ENCODE assay signal across 15 cellular contexts in genomic region chr15:66481107-66481856, GRCh38. TPM values are rescaled to one million over a fixed set of nuclear protein-coding genes. Genes with fewer than 3 reads are reported as not detected.
DNase-seq lines count a peak whose midpoint lies in the region; ATAC-seq and TF ChIP-seq lines count a peak whose summit lies in the region.
"Had no signal": no experiment of that assay in that cellular context is flagged by ENCODE, and none has a peak within 500 bp of the region (broad histone marks: within the 10 kb centered on the region; RNA-seq: fewer than 3 reads in every experiment).

No MANE protein-coding gene starts in this region.

- no peaks in the 10 kb centered on the region for H3K27me3 Mint-ChIP-seq in activated T-helper 17 cell treated with anti-CD3 and anti-CD28 coated beads, Interleukin-2, amount 50 U/mL, for 72 hours
- H3K27me3 Mint-ChIP-seq: dendritic cell treated with granulocyte-macrophage colony-stimulating factor and Interleukin-4, amounts not matched to agents 40 ng/mL and 50 ng/mL, for 4 days had no signal

- H3K4me1 Mint-ChIP-seq in activated T-helper 17 cell treated with anti-CD3 and anti-CD28 coated beads, Interleukin-2, amount 50 U/mL, for 72 hours, result peaks cover 23% of the 10 kb centered on the region

- intact Hi-C loops in sciatic nerve (cut with DNase I), result no loop called here

- H3K27ac Mint-ChIP-seq in activated T-helper 17 cell treated with anti-CD3 and anti-CD28 coated beads, Interleukin-2, amount 50 U/mL, for 72 hours, result peak overlapping the region; percentile 80

- TF ChIP-seq CTCF in C4-2B (conservative IDR thresholded peaks at IDR 0.05) (no peak), GM20000 (IDR thresholded peaks at IDR 0.05; ENCODE audit: extremely low read depth, missing control alignments) (no peak), foreskin fibroblast (IDR thresholded peaks at IDR 0.05; ENCODE audit: low read depth, low read length) (no peak)

- no peak for ATAC-seq in activated T-helper 17 cell treated with anti-CD3 and anti-CD28 coated beads, Interleukin-2, amount 50 U/mL, for 72 hours (replicated peaks)
- ATAC-seq in HG02610 (IDR thresholded peaks at IDR 0.05; ENCODE audit: unreplicated experiment), result no peak
- ATAC-seq in sciatic nerve, result no peak

- H3K36me3 Mint-ChIP-seq in activated T-helper 17 cell treated with anti-CD3 and anti-CD28 coated beads, Interleukin-2, amount 50 U/mL, for 72 hours (ENCODE audit: low read depth), result peaks cover 67% of the 10 kb centered on the region

- DNase-seq in HPDE6-E6E7 (ENCODE audit: extremely low spot score) (peak; percentile 87), islet precursor cell (peak; percentile 90), GM20000 (ENCODE audit: low spot score) (no peak), foreskin fibroblast (no peak), sciatic nerve (ENCODE audit: low spot score) (no peak)
- DNase-seq: DMS 273 treated with DMSO at 0.1 percent for 48 hours, NCI-H2029, NCI-H774, SHP77, upper lobe of right lung had no signal

- no peaks in the 10 kb centered on the region for H3K9me3 Mint-ChIP-seq in activated T-helper 17 cell treated with anti-CD3 and anti-CD28 coated beads, Interleukin-2, amount 50 U/mL, for 72 hours
- H3K9me3 Mint-ChIP-seq: dendritic cell treated with granulocyte-macrophage colony-stimulating factor and Interleukin-4, amounts not matched to agents 40 ng/mL and 50 ng/mL, for 4 days had no signal

- H3K4me3 Mint-ChIP-seq in activated T-helper 17 cell treated with anti-CD3 and anti-CD28 coated beads, Interleukin-2, amount 50 U/mL, for 72 hours, result no peak overlapping the region
- H3K4me3 Mint-ChIP-seq: dendritic cell treated with granulocyte-macrophage colony-stimulating factor and Interleukin-4, amounts not matched to agents 40 ng/mL and 50 ng/mL, for 4 days had no signal

- H3K4me3 ChIP-seq in foreskin fibroblast (ENCODE audit: low read depth in 1 of 2, low read length in 2 of 2), result no peak overlapping the region
- H3K4me3 ChIP-seq: upper lobe of right lung had no signal

- H3K27ac ChIP-seq in C4-2B, result peak overlapping the region; percentile 63; the same call in 1 of the 2 replicates
- H3K27ac ChIP-seq: parathyroid adenoma, upper lobe of right lung had no signal

RNA-seq across cellular contexts. Expression of gene SNAPC5, which starts 16.3 kb away (rescaled TPM):
- 10 to 100 TPM; 13.2 to 22.7 TPM for total RNA-seq in activated T-helper 17 cell treated with anti-CD3 and anti-CD28 coated beads, Interleukin-2, amount 50 U/mL, for 72 hours
- 20.2 TPM for total RNA-seq in sciatic nerve

RNA-seq across cellular contexts. Expression of gene RPL4, which starts 23.4 kb away (rescaled TPM):
- 1,000 to 10,000 TPM; 3,367 to 4,238 TPM for total RNA-seq in activated T-helper 17 cell treated with anti-CD3 and anti-CD28 coated beads, Interleukin-2, amount 50 U/mL, for 72 hours
- 1,631 TPM for total RNA-seq in sciatic nerve

RNA-seq across cellular contexts. Expression of gene ZWILCH, which starts 23.8 kb away (rescaled TPM):
- total RNA-seq in activated T-helper 17 cell treated with anti-CD3 and anti-CD28 coated beads, Interleukin-2, amount 50 U/mL, for 72 hours, result 10 to 100 TPM; 19.2 to 34.0 TPM
- total RNA-seq in sciatic nerve, result 3.9 TPM

Comparison
In these comparisons a context has a peak if more than half of its experiments do, and no peak if none do; other contexts are left out.
1. DNase-seq: peak in HPDE6-E6E7 (single experiment) and islet precursor cell (single experiment); none in GM20000 (single experiment), foreskin fibroblast (0 of 2) and sciatic nerve (single experiment).